In genomic region chr15:67092726-67093125, GRCh38 we compare ENCODE assay signal across 12 cellular contexts. TPM values are rescaled to one million over a fixed set of nuclear protein-coding genes. Genes with fewer than 3 reads are reported as not detected.
DNase-seq lines count a peak whose midpoint lies in the region; ATAC-seq and TF ChIP-seq lines count a peak whose summit lies in the region.
"Had no signal": no experiment of that assay in that cellular context is flagged by ENCODE, and none has a peak within 500 bp of the region (broad histone marks: within the 10 kb centered on the region; RNA-seq: fewer than 3 reads in every experiment).

No MANE protein-coding gene starts in this region.

- no peaks in the 10 kb centered on the region for H3K36me3 ChIP-seq in naive thymus-derived CD4-positive, alpha-beta T cell (ENCODE audit: control insufficient read depth in 2 of 3, insufficient read depth in 3 of 3, low read length in 3 of 3)
- H3K36me3 ChIP-seq: adrenal gland had no signal

- POLR2A ChIA-PET in activated CD4-positive, alpha-beta memory T cell treated with anti-CD3 and anti-CD28 coated beads for 36 hours (lab: Charles Lee) = interaction anchor here (1.0 to 3.4 kb wide), 3 partner anchors 9 to 27 kb away, joined by 3 to 52 read pairs (median 4); partner anchors contain the start of gene SMAD3
- POLR2A ChIA-PET in naive thymus-derived CD4-positive, alpha-beta T cell (lab: Charles Lee) = interaction anchor here (2.4 to 3.7 kb wide), 2 partner anchors 9 to 10 kb away, joined by 15 to 16 read pairs; no protein-coding TSS in a partner anchor
- POLR2A ChIA-PET in GM10248 (lab: Yijun Ruan, JAX) = no interaction called here

- H3K9me3 ChIP-seq in naive thymus-derived CD4-positive, alpha-beta T cell (ENCODE audit: control insufficient read depth in 2 of 3, low read length in 3 of 3) = no peaks in the 10 kb centered on the region
- H3K9me3 ChIP-seq: adrenal gland, left lung had no signal

- peaks cover 95% of the 10 kb centered on the region for H3K4me1 Mint-ChIP-seq in CD14-positive monocyte
- peaks cover 91% of the 10 kb centered on the region for H3K4me1 Mint-ChIP-seq in activated CD4-positive, alpha-beta memory T cell treated with anti-CD3 and anti-CD28 coated beads for 36 hours (ENCODE audit: low read depth)
- peaks cover 38 to 98% (median 75%) of the 10 kb centered on the region in 7 donors for H3K4me1 Mint-ChIP-seq in naive thymus-derived CD4-positive, alpha-beta T cell

- H3K4me1 ChIP-seq in naive thymus-derived CD4-positive, alpha-beta T cell (ENCODE audit: control insufficient read depth in 2 of 2, insufficient read depth in 2 of 2, low read length in 2 of 2) = peaks cover 36 to 76% of the 10 kb centered on the region in 2 donors

- H3K36me3 Mint-ChIP-seq in CD14-positive monocyte = peaks cover 54 to 78% of the 10 kb centered on the region in 2 donors
- H3K36me3 Mint-ChIP-seq in activated CD4-positive, alpha-beta memory T cell treated with anti-CD3 and anti-CD28 coated beads for 36 hours = peaks cover 28% of the 10 kb centered on the region
- H3K36me3 Mint-ChIP-seq in naive thymus-derived CD4-positive, alpha-beta T cell = peaks cover 0 to 52% (median 0%) of the 10 kb centered on the region in 5 donors

- H3K27ac Mint-ChIP-seq in CD14-positive monocyte = peak overlapping the region; percentile 95 to 99 (median 98)
- H3K27ac Mint-ChIP-seq in activated CD4-positive, alpha-beta memory T cell treated with anti-CD3 and anti-CD28 coated beads for 36 hours = peak overlapping the region; percentile 78
- peak overlapping the region in 7 of 9 donors; percentile 7 to 96 (median 66) for H3K27ac Mint-ChIP-seq in naive thymus-derived CD4-positive, alpha-beta T cell

- peaks cover 0 to 6% (median 0%) of the 10 kb centered on the region in 7 donors for H3K9me3 Mint-ChIP-seq in CD14-positive monocyte
- H3K9me3 Mint-ChIP-seq in activated CD4-positive, alpha-beta memory T cell treated with anti-CD3 and anti-CD28 coated beads for 36 hours = no peaks in the 10 kb centered on the region
- H3K9me3 Mint-ChIP-seq in naive thymus-derived CD4-positive, alpha-beta T cell = no peaks in the 10 kb centered on the region

- H3K4me3 Mint-ChIP-seq in CD14-positive monocyte = peak overlapping the region; percentile 48
- H3K4me3 Mint-ChIP-seq in activated CD4-positive, alpha-beta memory T cell treated with anti-CD3 and anti-CD28 coated beads for 36 hours = no peak overlapping the region
- peak overlapping the region in 1 of 10 donors; percentile 71 for H3K4me3 Mint-ChIP-seq in naive thymus-derived CD4-positive, alpha-beta T cell

- no peaks in the 10 kb centered on the region for H3K27me3 ChIP-seq in HL-60 (ENCODE audit: insufficient read depth, poor library complexity, severe bottlenecking)
- H3K27me3 ChIP-seq in naive thymus-derived CD4-positive, alpha-beta T cell (ENCODE audit: control insufficient read depth in 2 of 2, insufficient read depth in 2 of 2, low read length in 2 of 2) = no peaks in the 10 kb centered on the region
- H3K27me3 ChIP-seq: adrenal gland, left lung had no signal

- peak overlapping the region; percentile 78 for H3K27ac ChIP-seq in HL-60 (replicated peaks)
- no peak overlapping the region for H3K27ac ChIP-seq in naive thymus-derived CD4-positive, alpha-beta T cell (ENCODE audit: low read depth, low read length)
- H3K27ac ChIP-seq: adrenal gland had no signal

- H3K4me3 ChIP-seq in HL-60 (replicated peaks; ENCODE audit: insufficient read depth, low read length) = no peak overlapping the region
- no peak overlapping the region for H3K4me3 ChIP-seq in naive thymus-derived CD4-positive, alpha-beta T cell (ENCODE audit: low read length)
- H3K4me3 ChIP-seq: adrenal gland, left lung had no signal

- no peak for TF ChIP-seq CTCF in CD14-positive monocyte (IDR thresholded peaks at IDR 0.05)
- TF ChIP-seq CTCF in HL-60 (IDR thresholded peaks at IDR 0.05; ENCODE audit: insufficient read depth, low read length) = no peak
- no peak for TF ChIP-seq CTCF in GM10248 (IDR thresholded peaks at IDR 0.05; ENCODE audit: control extremely low read depth, extremely low read depth, low read depth, missing control alignments)

- CTCF ChIA-PET in activated CD4-positive, alpha-beta memory T cell treated with anti-CD3 and anti-CD28 coated beads for 36 hours (lab: Charles Lee) = interaction anchor here (1.4 to 3.9 kb wide), 2 partner anchors 8 to 11 kb away, joined by 4 to 14 read pairs; no protein-coding TSS in a partner anchor
- CTCF ChIA-PET in naive thymus-derived CD4-positive, alpha-beta T cell (lab: Charles Lee) = interaction anchor here (1.0 to 1.2 kb wide), 2 partner anchors 11 to 27 kb away, joined by 3 read pairs; partner anchors contain the start of gene SMAD3
- CTCF ChIA-PET in GM10248 (lab: Yijun Ruan, JAX) = interaction anchor here (1.7 to 3.8 kb wide), 4 partner anchors 9 to 17 kb away, joined by 4 to 23 read pairs (median 17); no protein-coding TSS in a partner anchor

- peaks cover 0 to 4% (median 2%) of the 10 kb centered on the region in 3 donors for H3K27me3 Mint-ChIP-seq in CD14-positive monocyte (ENCODE audit: low read depth in 3 of 3)
- H3K27me3 Mint-ChIP-seq in activated CD4-positive, alpha-beta memory T cell treated with anti-CD3 and anti-CD28 coated beads for 36 hours = no peaks in the 10 kb centered on the region
- H3K27me3 Mint-ChIP-seq in naive thymus-derived CD4-positive, alpha-beta T cell = no peaks in the 10 kb centered on the region

- DNase-seq in CD14-positive monocyte (ENCODE audit: low spot score) = no peak
- no peak for DNase-seq in HL-60 (ENCODE audit: low read depth in 1 of 2, low spot score in 1 of 2)
- DNase-seq in activated CD4-positive, alpha-beta memory T cell treated with anti-CD3 and anti-CD28 coated beads for 36 hours = no peak
- no peak for DNase-seq in naive thymus-derived CD4-positive, alpha-beta T cell
- DNase-seq in GM10248 (ENCODE audit: extremely low spot score) = no peak
- no peak for DNase-seq in NK-92 (lab: John Stamatoyannopoulos, UW; ENCODE audit: unreplicated experiment)
- DNase-seq: NCI-H510A treated with DMSO at 0.1 percent for 48 hours; stimulated activated naive CD4-positive, alpha-beta T cell treated with Interleukin-2 at 50 U/mL for 16 hours had no signal

- ATAC-seq in naive thymus-derived CD4-positive, alpha-beta T cell = no peak
- ATAC-seq in HG03175 (IDR thresholded peaks at IDR 0.05; ENCODE audit: unreplicated experiment) (no peak), HG02938 (IDR thresholded peaks at IDR 0.05; ENCODE audit: unreplicated experiment) (no peak)

- intact Hi-C loops in CD14-positive monocyte (cut with micrococcal nuclease) = loop anchor here in 1 of 2 donors (5.0 kb wide), 1 partner anchor 55 kb away; no protein-coding TSS in a partner anchor
- intact Hi-C loops in activated CD4-positive, alpha-beta memory T cell treated with anti-CD3 and anti-CD28 coated beads for 36 hours (cut with micrococcal nuclease) = no loop called here
- intact Hi-C loops in naive thymus-derived CD4-positive, alpha-beta T cell (cut with micrococcal nuclease) = loop anchor here in 1 of 2 donors (1.0 kb wide), 1 partner anchor 9 kb away; no protein-coding TSS in a partner anchor

RNA-seq across cellular contexts. Expression of gene SMAD3, which starts 27.3 kb away (rescaled TPM):
- 1 to 10 TPM; 4.4 to 5.4 TPM for polyA plus RNA-seq in CD14-positive monocyte
- total RNA-seq in activated CD4-positive, alpha-beta memory T cell treated with anti-CD3 and anti-CD28 coated beads for 36 hours = 10 to 100 TPM; 50.2 to 50.5 TPM
- total RNA-seq in naive thymus-derived CD4-positive, alpha-beta T cell = 100 to 1,000 TPM in 3 of 5 experiments, 10 to 100 TPM in 2; 27.4 to 142 (median 113) TPM
- polyA plus RNA-seq in naive thymus-derived CD4-positive, alpha-beta T cell = 10 to 100 TPM in 1 of 2 donors, 1 to 10 TPM in 1; 4.0 to 11.5 TPM
